ENCODE assay signal across 1 cellular context in the genomic region with DNA sequence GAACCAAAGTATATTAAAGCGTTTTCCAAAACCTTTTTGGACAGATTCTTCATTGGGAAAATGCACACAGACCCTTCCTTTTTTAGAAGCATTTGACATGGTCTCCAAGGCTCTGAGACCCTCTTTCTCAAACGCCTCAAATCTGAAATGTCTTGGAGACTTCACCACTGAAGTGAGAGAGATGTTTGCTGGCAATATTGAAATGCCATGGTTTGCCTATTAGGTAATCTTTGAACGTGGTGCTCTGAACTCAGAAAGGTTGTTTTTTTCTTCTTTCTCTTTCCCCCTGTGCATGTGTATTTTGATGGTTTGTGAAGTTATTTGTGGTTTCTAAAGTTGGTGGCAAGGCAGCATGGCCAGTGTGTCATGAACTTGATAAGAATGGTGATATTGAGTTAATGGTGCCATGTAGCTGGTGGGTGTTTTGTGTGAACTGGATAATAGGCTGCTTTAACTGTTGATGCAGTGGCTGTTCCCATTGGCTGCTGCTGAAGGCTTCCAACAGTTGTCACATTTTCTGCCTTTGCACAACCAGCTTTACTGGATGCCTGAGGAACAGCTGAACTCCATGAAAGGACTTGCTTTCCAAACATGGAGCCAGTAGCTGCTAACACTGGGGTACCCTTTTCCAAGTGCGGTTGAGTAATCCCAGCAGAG.
TF ChIP-seq lines count a peak whose summit lies in the region.

No MANE protein-coding gene starts in this region.

TF ChIP-seq in GM23338, 12 proteins besides CTCF, POLR2A, EP300 and RAD21 (continued from another document):
- TF ChIP-seq, protein P1, sequence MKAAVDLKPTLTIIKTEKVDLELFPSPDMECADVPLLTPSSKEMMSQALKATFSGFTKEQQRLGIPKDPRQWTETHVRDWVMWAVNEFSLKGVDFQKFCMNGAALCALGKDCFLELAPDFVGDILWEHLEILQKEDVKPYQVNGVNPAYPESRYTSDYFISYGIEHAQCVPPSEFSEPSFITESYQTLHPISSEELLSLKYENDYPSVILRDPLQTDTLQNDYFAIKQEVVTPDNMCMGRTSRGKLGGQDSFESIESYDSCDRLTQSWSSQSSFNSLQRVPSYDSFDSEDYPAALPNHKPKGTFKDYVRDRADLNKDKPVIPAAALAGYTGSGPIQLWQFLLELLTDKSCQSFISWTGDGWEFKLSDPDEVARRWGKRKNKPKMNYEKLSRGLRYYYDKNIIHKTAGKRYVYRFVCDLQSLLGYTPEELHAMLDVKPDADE (IDR thresholded peaks at IDR 0.05): no peak
TF ChIP-seq in GM23338: peak in this region for 0.
